Comparison of ENCODE assay signal across 18 cellular contexts in genomic region chr2:22817197-22817596, GRCh38.
DNase-seq lines count a peak whose midpoint lies in the region; ATAC-seq lines count a peak whose summit lies in the region.
"Had no signal": no experiment of that assay in that cellular context is flagged by ENCODE, and none has a peak within 500 bp of the region (broad histone marks: within the 10 kb centered on the region; RNA-seq: fewer than 3 reads in every experiment).

No MANE protein-coding gene starts in this region.

- H3K23ac ChIP-seq in mesendoderm (ENCODE audit: low read length) = no peak overlapping the region

- no peak overlapping the region for H2BK15ac ChIP-seq in mesendoderm (replicated peaks; ENCODE audit: low read depth)

- H3K4me1 ChIP-seq in mesendoderm (ENCODE audit: control insufficient read depth, low read depth, low read length) = no peaks in the 10 kb centered on the region
- H3K4me1 ChIP-seq: heart left ventricle, thyroid gland had no signal

- H4K5ac ChIP-seq in mesendoderm (ENCODE audit: low read length) = no peak overlapping the region

- no peak overlapping the region for H4K8ac ChIP-seq in mesendoderm (ENCODE audit: low read depth, low read length)

- no peak overlapping the region for H2BK120ac ChIP-seq in mesendoderm (ENCODE audit: low read depth, low read length)

- H3K4me2 ChIP-seq in mesendoderm (ENCODE audit: low read length) = no peak overlapping the region

- no peaks in the 10 kb centered on the region for H3K79me1 ChIP-seq in mesendoderm (ENCODE audit: low read length)

- H3K27me3 ChIP-seq in mesendoderm (ENCODE audit: insufficient read depth, low read length, poor library complexity) = no peaks in the 10 kb centered on the region
- H3K27me3 ChIP-seq: thyroid gland had no signal

- H3K79me2 ChIP-seq in mesendoderm (ENCODE audit: control insufficient read depth, insufficient read depth, low read length) = no peaks in the 10 kb centered on the region

- H2AK5ac ChIP-seq in mesendoderm (ENCODE audit: low read length) = no peak overlapping the region

- no peak overlapping the region for H3K4me3 ChIP-seq in mesendoderm (ENCODE audit: low read length)
- H3K4me3 ChIP-seq: heart left ventricle, thyroid gland had no signal

- no peaks in the 10 kb centered on the region for H3K36me3 ChIP-seq in mesendoderm (ENCODE audit: control insufficient read depth, insufficient read depth, low read length)
- H3K36me3 ChIP-seq: heart left ventricle, thyroid gland had no signal

- no peak overlapping the region for H3K56ac ChIP-seq in mesendoderm (ENCODE audit: low read length)

- H3K18ac ChIP-seq in mesendoderm (ENCODE audit: low read length) = no peak overlapping the region

- WGBS in mesendoderm (ENCODE audit: extremely low coverage, insufficient coverage, low lambda C conversion rate) = no CpG with 5 or more reads among the region's 4 CpGs

- H3K4ac ChIP-seq in mesendoderm (ENCODE audit: low read depth, low read length) = no peak overlapping the region

- H3K27ac ChIP-seq in epithelial cell of prostate (peak overlapping the region; percentile 13), mesendoderm (ENCODE audit: low read depth, low read length) (no peak overlapping the region)
- H3K27ac ChIP-seq: heart left ventricle, thyroid gland had no signal

- peak; percentile 96 for DNase-seq in COLO829 (ENCODE audit: low spot score)
- DNase-seq in RPMI7951 (ENCODE audit: low read depth) = peak; percentile 47
- DNase-seq in epithelial cell of prostate (ENCODE audit: low read depth, low spot score) = peak; percentile 36
- peak; percentile 50 for DNase-seq in mesendoderm
- DNase-seq in stimulated activated naive CD8-positive, alpha-beta T cell treated with anti-CD3 and anti-CD28 coated beads, Interleukin-15, Interleukin-2, amounts not matched to agents 100 U/mL and 50 U/mL, for 24 hours = no peak
- no peak for DNase-seq in NCI-H345 treated with DMSO at 0.1 percent for 48 hours (lab: John Stamatoyannopoulos, UW; ENCODE audit: unreplicated experiment)
- DNase-seq in CD1c-positive myeloid dendritic cell (ENCODE audit: extremely low spot score) = no peak
- DNase-seq: ACHN; activated CD4-positive, alpha-beta T cell treated with anti-CD3 and anti-CD28 coated beads, Interleukin-2, amount 50 U/mL, for 48 hours; immature natural killer cell; NCI-H1436 treated with DMSO at 0.1 percent for 48 hours; NCI-H2227 treated with DMSO at 0.1 percent for 48 hours; RPMI8226; T-helper 1 cell; thyroid gland had no signal

- no peak for ATAC-seq in stimulated activated naive CD8-positive, alpha-beta T cell treated with anti-CD3 and anti-CD28 coated beads, Interleukin-15, Interleukin-2, amounts not matched to agents 100 U/mL and 50 U/mL, for 24 hours
- ATAC-seq in GM19351 (IDR thresholded peaks at IDR 0.05; ENCODE audit: unreplicated experiment) = no peak
- ATAC-seq: esophagus mucosa had no signal

- no peak overlapping the region for H2BK5ac ChIP-seq in mesendoderm (ENCODE audit: low read length)

- no peak overlapping the region for H3K9ac ChIP-seq in mesendoderm (ENCODE audit: low read length)

Comparison
In these comparisons a context has a peak if more than half of its experiments do, and no peak if none do; other contexts are left out.
1. DNase-seq: peak in COLO829 (single experiment), RPMI7951 (single experiment), epithelial cell of prostate (single experiment) and mesendoderm (single experiment); none in stimulated activated naive CD8-positive, alpha-beta T cell treated with anti-CD3 and anti-CD28 coated beads, Interleukin-15, Interleukin-2, amounts not matched to agents 100 U/mL and 50 U/mL, for 24 hours (single experiment), NCI-H345 treated with DMSO at 0.1 percent for 48 hours (single experiment) and CD1c-positive myeloid dendritic cell (single experiment).